Comparison of ENCODE assay signal across 17 cellular contexts in genomic region chr12:14975451-14975850, GRCh38. TPM values are rescaled to one million over a fixed set of nuclear protein-coding genes. Genes with fewer than 3 reads are reported as not detected.
"Had no signal": no experiment of that assay in that cellular context is flagged by ENCODE, and none has a peak within 500 bp of the region (broad histone marks: within the 10 kb centered on the region; RNA-seq: fewer than 3 reads in every experiment).

No MANE protein-coding gene starts in this region.

- H3K4me1 ChIP-seq: esophagus squamous epithelium, gastroesophageal sphincter, left ventricle myocardium inferior, right atrium auricular region, vagina had no signal

- H3K4me3 ChIP-seq: esophagus squamous epithelium, gastroesophageal sphincter, left ventricle myocardium inferior, lung, ovary, right atrium auricular region, vagina had no signal

- H3K9me3 ChIP-seq: esophagus squamous epithelium, gastroesophageal sphincter, left ventricle myocardium inferior, ovary, right atrium auricular region, vagina had no signal

- H3K27ac ChIP-seq: esophagus squamous epithelium, gastroesophageal sphincter, left ventricle myocardium inferior, ovary, right atrium auricular region, vagina had no signal

- H3K27me3 ChIP-seq: esophagus squamous epithelium, gastroesophageal sphincter, ovary, right atrium auricular region, vagina had no signal

- ATAC-seq: gastroesophageal sphincter; naive thymus-derived CD8-positive, alpha-beta T cell had no signal

- H3K36me3 ChIP-seq: esophagus squamous epithelium, gastroesophageal sphincter, left ventricle myocardium inferior, ovary, right atrium auricular region, vagina had no signal

- DNase-seq: cortex of kidney; esophagus squamous epithelium; foreskin fibroblast; immature natural killer cell; left ventricle myocardium inferior; mesenchymal stem cell; naive thymus-derived CD8-positive, alpha-beta T cell; ovary; small intestine; stimulated activated CD4-positive, alpha-beta T cell treated with anti-CD3 and anti-CD28 coated beads, Interleukin-2, amount 100 ng/mL, for 48 hours; stimulated activated naive CD4-positive, alpha-beta T cell treated with Interleukin-2 at 50 U/mL for 16 hours had no signal

RNA-seq across cellular contexts. Expression of gene PDE6H, which starts 2.6 kb away (rescaled TPM):
- total RNA-seq: epithelial cell of proximal tubule; esophagus squamous epithelium; gastroesophageal sphincter; left ventricle myocardium inferior; naive thymus-derived CD8-positive, alpha-beta T cell; ovary; posterior vena cava; right atrium auricular region; vagina had no signal
